In the genomic region with DNA sequence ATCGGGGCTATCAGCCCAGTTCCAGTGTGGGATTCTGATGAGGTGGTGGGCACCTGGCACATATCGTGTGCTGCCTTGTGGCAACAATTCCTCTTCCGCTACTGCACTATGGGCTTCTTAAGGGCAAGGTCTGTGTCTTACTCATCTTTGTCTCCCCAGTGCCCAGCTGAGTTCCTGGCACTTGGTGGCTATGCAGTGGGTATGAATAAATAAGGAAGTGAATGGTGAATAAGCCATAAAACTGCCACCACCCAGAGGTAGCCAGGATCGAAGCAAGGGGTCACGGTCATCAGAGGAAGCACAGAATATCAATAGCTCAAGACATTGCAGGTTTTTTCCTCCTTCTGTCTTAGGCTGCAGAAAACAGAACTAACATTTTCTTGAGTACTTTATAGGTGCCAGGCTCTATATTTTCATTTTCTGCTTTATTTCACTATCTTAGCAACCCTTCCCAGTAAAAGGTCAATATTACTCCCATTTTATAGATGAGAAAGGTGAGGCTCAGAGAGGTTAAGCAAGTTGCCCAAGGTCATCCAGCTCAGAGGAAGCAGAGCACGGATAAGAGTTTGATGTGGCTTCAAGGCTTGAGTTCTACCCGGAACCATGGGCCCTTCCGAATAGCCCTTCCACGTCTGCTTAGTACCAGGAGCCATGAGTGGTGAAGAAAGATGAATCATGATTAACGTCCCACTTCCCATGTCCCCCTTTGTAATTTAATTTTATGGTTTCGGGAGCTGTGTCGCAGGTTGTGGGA, we compare ENCODE assay signal across 20 cellular contexts. TPM values are rescaled to one million over a fixed set of nuclear protein-coding genes. Genes with fewer than 3 reads are reported as not detected.
DNase-seq lines count a peak whose midpoint lies in the region; ATAC-seq, FAIRE-seq and TF ChIP-seq lines count a peak whose summit lies in the region.
"Had no signal": no experiment of that assay in that cellular context is flagged by ENCODE, and none has a peak within 500 bp of the region (broad histone marks: within the 10 kb centered on the region; RNA-seq: fewer than 3 reads in every experiment).

No MANE protein-coding gene starts in this region.

- TF ChIP-seq RAD21 in K562 (CRISPR knock-in tag; conservative IDR thresholded peaks at IDR 0.05 in 1 of 2, IDR thresholded peaks at IDR 0.05 in 1 of 2) = no peak

- no peaks in the 10 kb centered on the region for H3K9me1 ChIP-seq in K562 (ENCODE audit: control insufficient read depth, insufficient read depth, low read length)

- in situ Hi-C loops in K562 (cut with MboI) = no loop called here

- no peaks in the 10 kb centered on the region for H3K36me3 Mint-ChIP-seq in Calu3 (ENCODE audit: insufficient read depth, unreplicated experiment)

- H3K4me3 Mint-ChIP-seq in Calu3 (ENCODE audit: low read depth, unreplicated experiment) = no peak overlapping the region
- H3K4me3 Mint-ChIP-seq: CD4-positive, alpha-beta T cell had no signal

- no peak for TF ChIP-seq POLR2A in K562 (conservative IDR thresholded peaks at IDR 0.05)

- H3K36me3 ChIP-seq in K562 (ENCODE audit: control insufficient read depth, insufficient read depth, low read length) (no peaks in the 10 kb centered on the region), ascending aorta (no peaks in the 10 kb centered on the region)
- H3K36me3 ChIP-seq: HAP-1 had no signal

- H3K27ac ChIP-seq in K562 (ENCODE audit: extremely low read depth, low read depth, low read length) = no peak overlapping the region
- no peak overlapping the region for H3K27ac ChIP-seq in ascending aorta
- H3K27ac ChIP-seq: 22Rv1, A549, C4-2B had no signal

- intact Hi-C loops in Calu3 (cut with micrococcal nuclease; ENCODE audit: unreplicated experiment) = no loop called here
- intact Hi-C loops in K562 (cut with micrococcal nuclease) = no loop called here
- intact Hi-C loops in ascending aorta (cut with DNase I) = no loop called here

- no peak overlapping the region for H2AFZ ChIP-seq in K562 (ENCODE audit: low read depth, low read length)

- no peak for FAIRE-seq in K562 (lab: Jason Lieb, UNC)
- FAIRE-seq: A549 had no signal

- H3K79me2 ChIP-seq in K562 (ENCODE audit: control insufficient read depth, insufficient read depth, low read length) = no peaks in the 10 kb centered on the region

- no peak for TF ChIP-seq CTCF in Calu3 (IDR thresholded peaks at IDR 0.05; ENCODE audit: unreplicated experiment)
- TF ChIP-seq CTCF in K562 (IDR thresholded peaks at IDR 0.05 in 2 of 3, conservative IDR thresholded peaks at IDR 0.05 in 1 of 3; ENCODE audit: insufficient read depth in 2 of 3, low read depth in 1 of 3, low read length in 3 of 3) = no peak
- TF ChIP-seq CTCF in ascending aorta (IDR thresholded peaks at IDR 0.05) = no peak

- no peak for ATAC-seq in K562
- ATAC-seq: A549 had no signal

- H3K9me3 ChIP-seq in K562 (replicated peaks; ENCODE audit: control insufficient read depth, insufficient read depth, low read depth, low read length) = no peaks in the 10 kb centered on the region
- H3K9me3 ChIP-seq in ascending aorta = peaks cover 0 to 3% of the 10 kb centered on the region in 2 donors
- H3K9me3 ChIP-seq: A549, Caco-2, HAP-1 had no signal

- H3K4me3 ChIP-seq in K562 (no peak overlapping the region), ascending aorta (no peak overlapping the region)
- H3K4me3 ChIP-seq: A549, HAP-1 had no signal

- no peaks in the 10 kb centered on the region for H4K20me1 ChIP-seq in K562 (replicated peaks; ENCODE audit: control insufficient read depth, insufficient read depth, low read length)

- POLR2A ChIA-PET in K562 (lab: Yijun Ruan, JAX) = interaction anchor here (0.7 kb wide), 1 partner anchor 104 kb away, joined by 3 read pairs; no protein-coding TSS in a partner anchor

- peaks cover 38% of the 10 kb centered on the region for H3K27me3 Mint-ChIP-seq in Calu3 (ENCODE audit: unreplicated experiment)

- WGBS in K562 (ENCODE audit: insufficient coverage, low coverage, missing lambda C conversion rate) = under 1% methylated on average over 12 of the region's 12 CpGs

- no peaks in the 10 kb centered on the region for H3K9me3 Mint-ChIP-seq in Calu3 (ENCODE audit: low read depth, unreplicated experiment)

- H3K4me1 Mint-ChIP-seq in Calu3 (ENCODE audit: low read depth, unreplicated experiment) = peaks cover 8% of the 10 kb centered on the region

- H3K9ac ChIP-seq in K562 (ENCODE audit: insufficient read depth in 1 of 2, low read depth in 2 of 2, low read length in 2 of 2) = no peak overlapping the region

- DNase-seq in Calu3 (peak; percentile 15), HT1080 (ENCODE audit: low read depth) (peak; percentile 56), K562 (ENCODE audit: extremely low read depth in 1 of 4, low spot score in 3 of 4) (no peak), mucosa of gallbladder (ENCODE audit: low spot score) (peak; percentile 87), T1000 (lab: John Stamatoyannopoulos, UW) (no peak), ascending aorta (ENCODE audit: low spot score in 2 of 2) (no peak)
- no peak for DNase-seq in activated effector memory CD4-positive, alpha-beta T cell treated with Interleukin-2 at 50 U/mL for 16 hours
- DNase-seq: AML-193; Caco-2; CD4-positive, alpha-beta T cell; DMS153; DMS79; GF-D8; GOT3 had no signal

- no peak for TF ChIP-seq EP300 in K562 (IDR thresholded peaks at IDR 0.05; ENCODE audit: low read length)

- H3K4me1 ChIP-seq in K562 (replicated peaks in 1 of 2; ENCODE audit: control insufficient read depth in 2 of 2, insufficient read depth in 2 of 2, low read length in 2 of 2) (no peaks in the 10 kb centered on the region), ascending aorta (no peaks in the 10 kb centered on the region)
- H3K4me1 ChIP-seq: A549, Caco-2, HAP-1 had no signal

- no peak overlapping the region for H3K27ac Mint-ChIP-seq in Calu3 (ENCODE audit: unreplicated experiment)
- H3K27ac Mint-ChIP-seq: CD4-positive, alpha-beta T cell had no signal

- H3K27me3 ChIP-seq in K562 (ENCODE audit: control insufficient read depth in 2 of 2, insufficient read depth in 2 of 2, low read length in 2 of 2) = peaks cover 0 to 12% of the 10 kb centered on the region in 2 experiments; a peak in 1 of 5 replicates
- H3K27me3 ChIP-seq in ascending aorta = no peaks in the 10 kb centered on the region

- BruUV-seq in Calu3 (replicated peaks; lab: Mats Ljungman, UMichigan) (no TSS peak), K562 (replicated peaks; lab: Mats Ljungman, UMichigan) (no TSS peak)

- CTCF ChIA-PET in Calu3 (lab: Charles Lee) = no interaction called here
- CTCF ChIA-PET in K562 (lab: Yijun Ruan, JAX; ENCODE audit: low intra/inter-chr PET ratio) = no interaction called here

- no peak overlapping the region for H3K4me2 ChIP-seq in K562 (ENCODE audit: insufficient read depth, low read length)
- H3K4me2 ChIP-seq: A549 had no signal

RNA-seq across cellular contexts. Expression of a gene that starts 10.2 kb away (rescaled TPM):
- total RNA-seq in Calu3 (2022) = not detected in 2 replicates
- total RNA-seq in HT1080 (2014; rRNA removed; shearing (Covaris generic)) = 0.37 TPM in 2 replicates
- polyA plus RNA-seq in HT1080 (2015; cell fraction: cytosol; rRNA removed) = 0.05 TPM in 1 of 2 replicates, not detected in the other
- polyA plus RNA-seq in HT1080 (2015; cell fraction: nucleus; rRNA removed) = not detected in 2 replicates
- not detected in 2 replicates for total RNA-seq in K562 (2011; cell fraction: chromatin; rRNA removed; ENCODE audit: low replicate concordance)
- not detected in 2 replicates for total RNA-seq in K562 (2011; cell fraction: nucleolus; rRNA removed)
- not detected in 2 replicates for total RNA-seq in K562 (2011; cell fraction: nucleoplasm; rRNA removed)
- not detected in 2 replicates for total RNA-seq in K562 (2014; rRNA removed)
- total RNA-seq in K562 (2014; rRNA removed; fragmentation: Illumina TruSeq; extraction: Trizol) = not detected in 2 replicates
- not detected in 2 replicates for total RNA-seq in K562 (2015; rRNA removed; fragmentation: Illumina TruSeq; extraction: Trizol)
- total RNA-seq in K562 (2021) = not detected in 2 replicates
- polyA plus RNA-seq in K562 (2011; rRNA removed) = not detected in 2 replicates
- not detected in 2 replicates for polyA plus RNA-seq in K562 (2011; cell fraction: cytosol; rRNA removed)
- not detected in 2 replicates for polyA plus RNA-seq in K562 (2011; cell fraction: nucleus; rRNA removed)
- polyA plus RNA-seq in K562 (2012) = not detected in 2 replicates
- not detected in 2 replicates for polyA plus RNA-seq in K562 (2014; fragmentation: Illumina TruSeq; extraction: Trizol)
- polyA plus RNA-seq in K562 (2014; fragmentation: Nextera tagmentation; extraction: Ambion mirVana) = not detected
- polyA plus RNA-seq in K562 (2014; rRNA removed) = not detected in 2 replicates
- polyA minus RNA-seq in K562 (2011; rRNA and poly(A)+ RNA removed) = not detected in 2 replicates
- not detected in 2 replicates for polyA minus RNA-seq in K562 (2011; cell fraction: cytosol; rRNA and poly(A)+ RNA removed)
- not detected in 2 replicates for polyA minus RNA-seq in K562 (2011; cell fraction: nucleus; rRNA and poly(A)+ RNA removed)
- total RNA-seq in mucosa of gallbladder = not detected
- not detected for total RNA-seq in ascending aorta
- total RNA-seq: Caco-2; CD4-positive, alpha-beta T cell; HT-29 had no signal
- polyA plus RNA-seq: A549, BJ had no signal

RNA-seq across cellular contexts. Expression of a gene that starts 21.9 kb away (rescaled TPM):
- not detected in 2 replicates for total RNA-seq in Calu3 (2022)
- 2.1 and 2.3 TPM in 2 replicates for total RNA-seq in HT1080 (2014; rRNA removed; shearing (Covaris generic))
- polyA plus RNA-seq in HT1080 (2015; cell fraction: cytosol; rRNA removed) = 0.12 and 0.34 TPM in 2 replicates
- polyA plus RNA-seq in HT1080 (2015; cell fraction: nucleus; rRNA removed) = 0.19 and 0.56 TPM in 2 replicates
- total RNA-seq in K562 (2011; cell fraction: chromatin; rRNA removed; ENCODE audit: low replicate concordance) = not detected in 2 replicates
- total RNA-seq in K562 (2011; cell fraction: nucleolus; rRNA removed) = not detected in 2 replicates
- total RNA-seq in K562 (2011; cell fraction: nucleoplasm; rRNA removed) = not detected in 2 replicates
- not detected in 2 replicates for total RNA-seq in K562 (2014; rRNA removed)
- total RNA-seq in K562 (2014; rRNA removed; fragmentation: Illumina TruSeq; extraction: Trizol) = not detected in 2 replicates
- 0.11 TPM in 1 of 2 replicates, not detected in the other for total RNA-seq in K562 (2015; rRNA removed; fragmentation: Illumina TruSeq; extraction: Trizol)
- total RNA-seq in K562 (2021) = not detected in 2 replicates
- polyA plus RNA-seq in K562 (2011; rRNA removed) = not detected in 2 replicates
- not detected in 2 replicates for polyA plus RNA-seq in K562 (2011; cell fraction: cytosol; rRNA removed)
- polyA plus RNA-seq in K562 (2011; cell fraction: nucleus; rRNA removed) = not detected in 2 replicates
- 0.01 TPM in 1 of 2 replicates, not detected in the other for polyA plus RNA-seq in K562 (2012)
- polyA plus RNA-seq in K562 (2014; fragmentation: Illumina TruSeq; extraction: Trizol) = not detected in 2 replicates
- not detected for polyA plus RNA-seq in K562 (2014; fragmentation: Nextera tagmentation; extraction: Ambion mirVana)
- polyA plus RNA-seq in K562 (2014; rRNA removed) = not detected in 2 replicates
- polyA minus RNA-seq in K562 (2011; rRNA and poly(A)+ RNA removed) = not detected in 2 replicates
- not detected in 2 replicates for polyA minus RNA-seq in K562 (2011; cell fraction: cytosol; rRNA and poly(A)+ RNA removed)
- polyA minus RNA-seq in K562 (2011; cell fraction: nucleus; rRNA and poly(A)+ RNA removed) = not detected in 2 replicates
- total RNA-seq in mucosa of gallbladder = 6.5 TPM
- total RNA-seq in ascending aorta = 10.9 TPM
- total RNA-seq: Caco-2; CD4-positive, alpha-beta T cell; HT-29 had no signal
- polyA plus RNA-seq: A549 had no signal

Comparison
In these comparisons a context has a peak if more than half of its experiments do, and no peak if none do; other contexts are left out.
1. DNase-seq: peak in Calu3 (single experiment), HT1080 (single experiment) and mucosa of gallbladder (single experiment); none in K562 (0 of 4), T1000 (single experiment), ascending aorta (0 of 2) and activated effector memory CD4-positive, alpha-beta T cell treated with Interleukin-2 at 50 U/mL for 16 hours (single experiment).